Comparison of ENCODE assay signal across 8 cellular contexts in genomic region chrX:47216393-47216925, GRCh38. TPM values are rescaled to one million over a fixed set of nuclear protein-coding genes. Genes with fewer than 3 reads are reported as not detected.
DNase-seq lines count a peak whose midpoint lies in the region; ATAC-seq, FAIRE-seq and TF ChIP-seq lines count a peak whose summit lies in the region.
"Had no signal": no experiment of that assay in that cellular context is flagged by ENCODE, and none has a peak within 500 bp of the region (broad histone marks: within the 10 kb centered on the region; RNA-seq: fewer than 3 reads in every experiment).

No MANE protein-coding gene starts in this region.

- ATAC-seq in HCT116 (no peak), right cardiac atrium (no peak)

- H3K9ac ChIP-seq in HCT116 (ENCODE audit: low read length): peak overlapping the region; percentile 55

- BruUV-seq in HCT116 (replicated peaks; lab: Mats Ljungman, UMichigan): no TSS peak

- no peaks in the 10 kb centered on the region for H3K9me3 ChIP-seq in HCT116 (ENCODE audit: control insufficient read depth in 1 of 2, insufficient read depth in 1 of 2, low read depth in 1 of 2, low read length in 2 of 2)
- H3K9me3 ChIP-seq in right cardiac atrium (ENCODE audit: control insufficient read depth, low read length): no peaks in the 10 kb centered on the region
- no peaks in the 10 kb centered on the region for H3K9me3 ChIP-seq in small intestine (ENCODE audit: control insufficient read depth, low read depth)

- RAD21 ChIA-PET in HCT116 (lab: Charles Lee; ENCODE audit: low non-redundant PET in 1 of 2, low total read pairs in 2 of 2, uncharacterized antibody in 2 of 2, unreplicated experiment in 2 of 2): no interaction called here

- intact Hi-C loops in HCT116 (cut with micrococcal nuclease) (loop anchor here (2.0 to 5.0 kb wide), 2 partner anchors 96 to 168 kb away; no protein-coding TSS in a partner anchor), right cardiac atrium (cut with DNase I) (no loop called here)

- H3K4me3 ChIP-seq in HCT116 (replicated peaks in 1 of 2; ENCODE audit: low read depth in 1 of 2, low read length in 2 of 2) (no peak overlapping the region), right cardiac atrium (ENCODE audit: low read length) (no peak overlapping the region), small intestine (ENCODE audit: low read depth in 1 of 2, low read length in 2 of 2) (no peak overlapping the region)

- H4K20me1 ChIP-seq in HCT116 (ENCODE audit: insufficient read depth): no peaks in the 10 kb centered on the region

- TF ChIP-seq POLR2A in HCT116 (IDR thresholded peaks at IDR 0.05; ENCODE audit: borderline replicate concordance, extremely low read depth, insufficient read depth, insufficient read length): no peak

- 82% methylated on average over 8 of the region's 8 CpGs for WGBS in right cardiac atrium
- 81 to 93% (median 86%) methylated on average over 8 of the region's 8 CpGs for WGBS in small intestine, 3 donors

- no peak for DNase-seq in HCT116 (ENCODE audit: low read depth, low spot score)
- no peak for DNase-seq in right cardiac atrium
- DNase-seq in small intestine: no peak
- DNase-seq in stimulated activated CD4-positive, alpha-beta T cell treated with anti-CD3 and anti-CD28 coated beads, Interleukin-15, amount 100 ng/mL, for 24 hours: no peak
- DNase-seq in GM19240 (ENCODE audit: insufficient read length, low spot score): no peak
- no peak for DNase-seq in NCI-H2196 treated with DMSO at 0.1 percent for 48 hours (lab: John Stamatoyannopoulos, UW; ENCODE audit: unreplicated experiment)
- DNase-seq: NCI-H774 had no signal

- H3K27me3 ChIP-seq in HCT116 (ENCODE audit: insufficient read depth, low read length): no peaks in the 10 kb centered on the region
- H3K27me3 ChIP-seq in right cardiac atrium (ENCODE audit: control insufficient read depth, insufficient read depth): no peaks in the 10 kb centered on the region
- no peaks in the 10 kb centered on the region for H3K27me3 ChIP-seq in small intestine (ENCODE audit: control insufficient read depth in 2 of 2, insufficient read depth in 2 of 2, low read length in 2 of 2)

- TF ChIP-seq CTCF in HCT116 (IDR thresholded peaks at IDR 0.05 in 2 of 3, conservative IDR thresholded peaks at IDR 0.05 in 1 of 3; ENCODE audit: borderline replicate concordance in 1 of 3, insufficient read depth in 1 of 3, low read depth in 2 of 3, low read length in 2 of 3) (no peak), VCaP (conservative IDR thresholded peaks at IDR 0.05) (no peak)

- POLR2A ChIA-PET in HCT116 (lab: Charles Lee): no interaction called here

- peaks cover 29% of the 10 kb centered on the region for H3K79me2 ChIP-seq in HCT116 (ENCODE audit: insufficient read depth, low read length)

- TF ChIP-seq RAD21 in HCT116 (IDR thresholded peaks at IDR 0.05; ENCODE audit: low read depth): no peak

- CTCF ChIA-PET in HCT116 (lab: Charles Lee): no interaction called here

- no peak overlapping the region for H2AFZ ChIP-seq in HCT116 (ENCODE audit: low read depth, low read length, poor library complexity, severe bottlenecking)

- FAIRE-seq in small intestine (lab: Jason Lieb, UNC): no peak

- peak overlapping the region; percentile 58 for H3K4me2 ChIP-seq in HCT116 (ENCODE audit: low read length)

- H3K27ac ChIP-seq in HCT116 (ENCODE audit: low read depth, low read length): peak overlapping the region; percentile 60
- peak overlapping the region; percentile 90 for H3K27ac ChIP-seq in VCaP
- peak overlapping the region; percentile 98 for H3K27ac ChIP-seq in right cardiac atrium (ENCODE audit: low read length)
- peak overlapping the region; percentile 6 to 99 for H3K27ac ChIP-seq in small intestine (ENCODE audit: low read depth in 1 of 2, low read length in 1 of 2)

- no peaks in the 10 kb centered on the region for H3K9me2 ChIP-seq in HCT116 (ENCODE audit: insufficient read depth)

- H3K4me1 ChIP-seq in HCT116 (ENCODE audit: control insufficient read depth in 1 of 2, insufficient read depth in 2 of 2, low read length in 2 of 2) (peaks cover 6 to 20% of the 10 kb centered on the region in 2 experiments; a peak in 3 of 4 replicates), right cardiac atrium (ENCODE audit: control insufficient read depth, insufficient read depth, low read length) (peaks cover 7% of the 10 kb centered on the region), small intestine (ENCODE audit: control insufficient read depth in 2 of 2, insufficient read depth in 1 of 2, low read depth in 1 of 2, low read length in 1 of 2) (peaks cover 0 to 6% of the 10 kb centered on the region in 2 donors)

- H3K36me3 ChIP-seq in HCT116 (ENCODE audit: control insufficient read depth in 1 of 2, insufficient read depth in 2 of 2, low read length in 2 of 2) (peaks cover 12 to 20% of the 10 kb centered on the region in 2 experiments; a peak in 3 of 4 replicates), small intestine (ENCODE audit: control insufficient read depth in 2 of 2, insufficient read depth in 2 of 2, low read length in 2 of 2) (peaks cover 2 to 21% of the 10 kb centered on the region in 2 donors)

TF ChIP-seq in HCT116, 20 proteins besides CTCF, POLR2A, EP300 and RAD21 (continues in another document):
- TF ChIP-seq TCF7L2 (IDR thresholded peaks at IDR 0.05; ENCODE audit: borderline replicate concordance, extremely low read depth, insufficient read depth, insufficient read length) (no peak), MAX (IDR thresholded peaks at IDR 0.05) (no peak), SP1 (IDR thresholded peaks at IDR 0.05; ENCODE audit: low read depth) (no peak), CEBPB (IDR thresholded peaks at IDR 0.05; ENCODE audit: low read depth) (no peak), SRF (IDR thresholded peaks at IDR 0.05; ENCODE audit: low read depth) (no peak), ZBTB33 (IDR thresholded peaks at IDR 0.05; ENCODE audit: extremely low read depth, insufficient replicate concordance, low read length) (no peak), EZH2 (IDR thresholded peaks at IDR 0.05) (no peak), JUND (IDR thresholded peaks at IDR 0.05) (no peak), SIN3A (IDR thresholded peaks at IDR 0.05; ENCODE audit: low read depth) (no peak), CBX3 (IDR thresholded peaks at IDR 0.05; ENCODE audit: low read depth) (no peak), REST (IDR thresholded peaks at IDR 0.05; ENCODE audit: low read depth) (no peak), ELF1 (IDR thresholded peaks at IDR 0.05; ENCODE audit: borderline replicate concordance, low read depth) (no peak)

RNA-seq across cellular contexts. Expression of gene CDK16, which starts 2.0 kb away (rescaled TPM):
- total RNA-seq in HCT116 (2021; ENCODE audit: unreplicated experiment) (131 TPM), right cardiac atrium (100 to 1,000 TPM; 108 to 164 (median 120) TPM)
- 156 and 181 TPM in 2 replicates for polyA plus RNA-seq in HCT116 (2012)
- polyA plus RNA-seq in right cardiac atrium (104 TPM), small intestine (10 to 100 TPM; 48.9 to 75.8 (median 53.9) TPM)

RNA-seq across cellular contexts. Expression of gene USP11, which starts 16.4 kb away (rescaled TPM):
- 62.0 TPM for total RNA-seq in HCT116 (2021; ENCODE audit: unreplicated experiment)
- polyA plus RNA-seq in HCT116 (2012): 87.7 and 102 TPM in 2 replicates
- total RNA-seq in right cardiac atrium: 10 to 100 TPM; 59.6 to 70.4 (median 60.9) TPM
- 28.3 TPM for polyA plus RNA-seq in right cardiac atrium
- 10 to 100 TPM in 1 of 3 donors, 1 to 10 TPM in 2; 4.0 to 17.0 (median 6.8) TPM for polyA plus RNA-seq in small intestine

RNA-seq across cellular contexts. Expression of gene UBA1, which starts 22.8 kb away (rescaled TPM):
- 275 TPM for total RNA-seq in HCT116 (2021; ENCODE audit: unreplicated experiment)
- 267 and 276 TPM in 2 replicates for polyA plus RNA-seq in HCT116 (2012)
- 100 to 1,000 TPM; 109 to 130 (median 114) TPM for total RNA-seq in right cardiac atrium
- 79.5 TPM for polyA plus RNA-seq in right cardiac atrium
- 100 to 1,000 TPM in 1 of 3 donors, 10 to 100 TPM in 2; 90.5 to 101 (median 95.9) TPM for polyA plus RNA-seq in small intestine
